Comparison of ENCODE assay signal across 11 cellular contexts in the genomic region with DNA sequence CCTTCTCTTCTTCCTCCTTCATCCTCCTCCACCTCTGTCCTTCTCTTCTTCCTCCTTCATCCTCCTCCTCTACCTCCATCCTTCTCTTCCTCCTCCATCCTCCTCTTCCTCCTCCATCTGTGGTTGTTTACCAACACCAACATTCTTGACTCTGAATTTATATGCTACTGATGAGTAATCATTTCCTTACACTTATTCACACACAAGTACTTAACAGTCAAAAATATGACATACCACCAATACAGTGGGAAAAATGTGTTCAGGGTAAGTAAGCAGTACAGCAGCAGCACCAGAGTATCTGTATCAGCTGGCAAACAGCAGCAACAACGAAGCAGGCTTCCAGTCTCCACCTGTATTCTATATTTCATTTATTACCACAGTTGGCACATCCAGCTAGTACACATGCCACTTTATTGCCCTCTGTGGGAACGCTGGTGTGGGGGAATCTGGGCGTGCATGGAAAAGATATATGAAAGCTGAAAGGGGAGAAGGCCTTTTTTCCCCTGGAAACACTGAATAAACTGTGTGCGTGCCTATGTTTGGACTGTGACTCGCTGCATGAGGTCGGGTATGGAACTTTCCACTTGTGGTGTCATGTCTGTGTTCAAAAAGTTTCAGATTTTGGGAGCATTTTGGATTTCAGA. TPM values are rescaled to one million over a fixed set of nuclear protein-coding genes. Genes with fewer than 3 reads are reported as not detected.
DNase-seq lines count a peak whose midpoint lies in the region; ATAC-seq lines count a peak whose summit lies in the region.
"Had no signal": no experiment of that assay in that cellular context is flagged by ENCODE, and none has a peak within 500 bp of the region (broad histone marks: within the 10 kb centered on the region; RNA-seq: fewer than 3 reads in every experiment).

No MANE protein-coding gene starts in this region.

- peaks cover 79% of the 10 kb centered on the region for H3K79me2 ChIP-seq in Karpas-422 (ENCODE audit: low read length)

- H4K20me1 ChIP-seq in Karpas-422 (ENCODE audit: insufficient read depth, low read depth, low read length): no peaks in the 10 kb centered on the region

- H3K36me3 ChIP-seq in adipocyte (ENCODE audit: control insufficient read depth, insufficient read depth, low read length, severe bottlenecking) (peaks cover 14% of the 10 kb centered on the region), Karpas-422 (ENCODE audit: insufficient read depth, low read length) (peaks cover 48% of the 10 kb centered on the region; the same call in 1 of the 2 replicates)

- no peak for ATAC-seq in HG02571 (IDR thresholded peaks at IDR 0.05; ENCODE audit: unreplicated experiment)

- H2AFZ ChIP-seq in Karpas-422 (ENCODE audit: low read length): no peak overlapping the region

- no peak overlapping the region for H3K4me2 ChIP-seq in Karpas-422 (ENCODE audit: low read depth, low read length, poor library complexity, severe bottlenecking)

- no peaks in the 10 kb centered on the region for H3K9me3 ChIP-seq in adipocyte (ENCODE audit: control insufficient read depth, low read length)
- no peaks in the 10 kb centered on the region for H3K9me3 ChIP-seq in Karpas-422 (ENCODE audit: low read length)
- H3K9me3 ChIP-seq: tibial nerve had no signal

- H3K4me1 ChIP-seq in adipocyte (ENCODE audit: control insufficient read depth, insufficient read depth, low read length): peaks cover 25% of the 10 kb centered on the region
- no peaks in the 10 kb centered on the region for H3K4me1 ChIP-seq in Karpas-422 (ENCODE audit: low read length)

- no peaks in the 10 kb centered on the region for H3K27me3 ChIP-seq in adipocyte (replicated peaks; ENCODE audit: control insufficient read depth, insufficient read depth, low read length)
- H3K27me3 ChIP-seq in Karpas-422 (ENCODE audit: low read length): no peaks in the 10 kb centered on the region
- H3K27me3 ChIP-seq: tibial nerve had no signal

- no peaks in the 10 kb centered on the region for H3K9me2 ChIP-seq in Karpas-422 (replicated peaks; ENCODE audit: insufficient read depth, low read length)

- no peak overlapping the region for H3K4me3 ChIP-seq in adipocyte (ENCODE audit: low read length)
- H3K4me3 ChIP-seq in Karpas-422 (ENCODE audit: low read length): no peak overlapping the region
- H3K4me3 ChIP-seq: tibial nerve had no signal

- no peak overlapping the region for H3K9ac ChIP-seq in adipocyte (ENCODE audit: low read length)
- H3K9ac ChIP-seq in Karpas-422 (ENCODE audit: low read length): no peak overlapping the region

- DNase-seq in AG08395 (ENCODE audit: low spot score) (peak; percentile 27), HS-5 (ENCODE audit: low read depth) (peak; percentile 37), adipocyte (ENCODE audit: low read depth) (peak; percentile 75), kidney glomerular epithelial cell (lab: John Stamatoyannopoulos, UW) (peak; percentile 6), islet precursor cell (no peak), Karpas-422 (no peak), NCI-H1694 treated with DMSO at 0.1 percent for 48 hours (lab: John Stamatoyannopoulos, UW) (no peak)
- DNase-seq: central memory CD4-positive, alpha-beta T cell; small intestine had no signal

- H3K27ac ChIP-seq in Karpas-422 (ENCODE audit: low read length): no peak overlapping the region
- H3K27ac ChIP-seq: tibial nerve had no signal

RNA-seq across cellular contexts. Expression of a gene that starts 16.0 kb away (rescaled TPM):
- total RNA-seq in Karpas-422 (2014; rRNA removed; shearing (Covaris generic); ENCODE audit: low replicate concordance): 50.2 and 50.9 TPM in 2 replicates

RNA-seq across cellular contexts. Expression of a gene that starts 25.4 kb away (rescaled TPM):
- total RNA-seq in Karpas-422 (2014; rRNA removed; shearing (Covaris generic); ENCODE audit: low replicate concordance): 0.26 TPM in 1 of 2 replicates, not detected in the other

Comparison
In these comparisons a context has a peak if more than half of its experiments do, and no peak if none do; other contexts are left out.
1. DNase-seq: peak in AG08395 (single experiment), HS-5 (single experiment), adipocyte (single experiment) and kidney glomerular epithelial cell (single experiment); none in islet precursor cell (single experiment), Karpas-422 (single experiment) and NCI-H1694 treated with DMSO at 0.1 percent for 48 hours (single experiment).